Comparison of ENCODE assay signal across 18 cellular contexts in genomic region chr11:130029137-130029536, GRCh38. TPM values are rescaled to one million over a fixed set of nuclear protein-coding genes. Genes with fewer than 3 reads are reported as not detected.
DNase-seq lines count a peak whose midpoint lies in the region; ATAC-seq, FAIRE-seq and TF ChIP-seq lines count a peak whose summit lies in the region.
"Had no signal": no experiment of that assay in that cellular context is flagged by ENCODE, and none has a peak within 500 bp of the region (broad histone marks: within the 10 kb centered on the region; RNA-seq: fewer than 3 reads in every experiment).

No MANE protein-coding gene starts in this region.

- FAIRE-seq in GM12878 (lab: Jason Lieb, UNC): no peak

- TF ChIP-seq EP300 in GM12878 (IDR thresholded peaks at IDR 0.05; ENCODE audit: borderline replicate concordance in 1 of 2, control insufficient read depth in 1 of 2, low read depth in 2 of 2, low read length in 2 of 2): no peak

- peaks cover 0 to 1% of the 10 kb centered on the region in 2 experiments; a peak in 1 of 4 replicates for H3K27me3 ChIP-seq in GM12878 (replicated peaks in 1 of 2; ENCODE audit: control insufficient read depth in 2 of 2, insufficient read depth in 2 of 2, low read length in 1 of 2)
- no peaks in the 10 kb centered on the region for H3K27me3 ChIP-seq in esophagus squamous epithelium
- H3K27me3 ChIP-seq: colonic mucosa, sigmoid colon had no signal

- no peaks in the 10 kb centered on the region for H3K4me1 ChIP-seq in GM12878 (ENCODE audit: control insufficient read depth, insufficient read depth, low read length)
- peaks cover 0 to 4% (median 0%) of the 10 kb centered on the region in 3 donors for H3K4me1 ChIP-seq in esophagus squamous epithelium
- H3K4me1 ChIP-seq: colonic mucosa, sigmoid colon had no signal

- no peaks in the 10 kb centered on the region for H4K20me1 ChIP-seq in GM12878 (ENCODE audit: control insufficient read depth, insufficient read depth)

- no peak overlapping the region for H3K27ac Mint-ChIP-seq in activated T-cell treated with anti-CD3 and anti-CD28 coated beads, Interleukin-2, amount 50 U/mL, for 72 hours
- H3K27ac Mint-ChIP-seq: activated B cell treated with CpG ODN at 0.5 μM for 24 hours; CD4-positive, alpha-beta T cell; T-helper 1 cell treated with Interleukin-12 subunit alpha and Interleukin-12 subunit beta and Interleukin-4 antibody, amounts not matched to agents 30 μg/mL and 1 μg/mL, for 36 hours had no signal

- no peak overlapping the region for H2AFZ ChIP-seq in GM12878 (ENCODE audit: control insufficient read depth, low read depth, low read length)

- H3K36me3 ChIP-seq in GM12878 (ENCODE audit: control insufficient read depth in 2 of 2, insufficient read depth in 2 of 2, low read length in 1 of 2): no peaks in the 10 kb centered on the region
- H3K36me3 ChIP-seq in esophagus squamous epithelium: no peaks in the 10 kb centered on the region
- H3K36me3 ChIP-seq: colonic mucosa, sigmoid colon had no signal

- TF ChIP-seq CTCF in GM12878 (IDR thresholded peaks at IDR 0.05 in 2 of 3, conservative IDR thresholded peaks at IDR 0.05 in 1 of 3; ENCODE audit: control insufficient read depth in 2 of 3, extremely low read depth in 1 of 3, insufficient read depth in 1 of 3, low read depth in 3 of 3, low read length in 3 of 3): no peak
- no peak for TF ChIP-seq CTCF in esophagus squamous epithelium (IDR thresholded peaks at IDR 0.05)

- no peaks in the 10 kb centered on the region for H3K27me3 Mint-ChIP-seq in activated T-cell treated with anti-CD3 and anti-CD28 coated beads, Interleukin-2, amount 50 U/mL, for 72 hours (ENCODE audit: low read depth)
- H3K27me3 Mint-ChIP-seq: CD4-positive, alpha-beta T cell had no signal

- CTCF ChIA-PET in GM12878 (lab: Yijun Ruan, JAX): interaction anchor here (0.6 to 1.2 kb wide), 2 partner anchors 15 to 19 kb away, joined by 4 to 5 read pairs; no protein-coding TSS in a partner anchor

- no peaks in the 10 kb centered on the region for H3K9me3 Mint-ChIP-seq in activated T-cell treated with anti-CD3 and anti-CD28 coated beads, Interleukin-2, amount 50 U/mL, for 72 hours
- H3K9me3 Mint-ChIP-seq: activated B cell treated with CpG ODN at 0.5 μM for 24 hours; CD4-positive, alpha-beta T cell; T-helper 1 cell treated with Interleukin-12 subunit alpha and Interleukin-12 subunit beta and Interleukin-4 antibody, amounts not matched to agents 30 μg/mL and 1 μg/mL, for 36 hours had no signal

- TF ChIP-seq RAD21 in GM12878 (IDR thresholded peaks at IDR 0.05; ENCODE audit: insufficient read depth, low read depth, low read length): no peak

- H3K4me3 ChIP-seq in GM12878 (no peak overlapping the region), esophagus squamous epithelium (no peak overlapping the region)
- H3K4me3 ChIP-seq: colonic mucosa, mucosa of descending colon, sigmoid colon had no signal

- RAD21 ChIA-PET in GM12878 (lab: Charles Lee; ENCODE audit: unreplicated experiment): no interaction called here

- H3K4me1 Mint-ChIP-seq in activated T-cell treated with anti-CD3 and anti-CD28 coated beads, Interleukin-2, amount 50 U/mL, for 72 hours (ENCODE audit: low read depth): no peaks in the 10 kb centered on the region
- H3K4me1 Mint-ChIP-seq: activated B cell treated with CpG ODN at 0.5 μM for 24 hours had no signal

- TF ChIP-seq POLR2A in GM12878 (IDR thresholded peaks at IDR 0.05; ENCODE audit: low read depth, low read length): no peak
- TF ChIP-seq POLR2A in esophagus squamous epithelium (IDR thresholded peaks at IDR 0.05): no peak

- SMC1A ChIA-PET in GM12878 (lab: Charles Lee; ENCODE audit: uncharacterized antibody, unreplicated experiment): no interaction called here

- H3K9ac ChIP-seq in GM12878 (ENCODE audit: control insufficient read depth, insufficient read depth, low read length): no peak overlapping the region

- peak; percentile 17 for DNase-seq in SIG-M5 treated with dmso at 0.1 percent for 504 hours (lab: John Stamatoyannopoulos, UW; ENCODE audit: unreplicated experiment)
- DNase-seq in SIG-M5 (lab: John Stamatoyannopoulos, UW): no peak
- DNase-seq in GM12878 (ENCODE audit: low read depth, low spot score): no peak
- no peak for DNase-seq in esophagus squamous epithelium (lab: John Stamatoyannopoulos, UW)
- DNase-seq in NCI-H187 (lab: John Stamatoyannopoulos, UW): no peak
- no peak for DNase-seq in GM19240 (ENCODE audit: insufficient read length, low spot score)
- DNase-seq in activated T-cell treated with anti-CD3 and anti-CD28 coated beads, Interleukin-2, amount 50 U/mL, for 72 hours: no peak
- DNase-seq: activated B cell treated with CpG ODN at 0.5 μM for 24 hours; activated gamma-delta T cell treated with Interleukin-2 at 50 U/mL for 16 hours; aorta; CD4-positive, alpha-beta T cell; colonic mucosa; head of caudate nucleus; mucosa of descending colon; NCI-H1048; sigmoid colon had no signal

- 14% methylated on average over 3 of the region's 3 CpGs for WGBS in GM12878 (ENCODE audit: insufficient coverage, insufficient replicate concordance, low lambda C conversion rate, missing lambda C conversion rate)
- WGBS in esophagus squamous epithelium, 2 donors: 75 to 76% methylated on average over 3 of the region's 3 CpGs

- POLR2A ChIA-PET in GM12878 (lab: Charles Lee): no interaction called here

- H3K36me3 Mint-ChIP-seq in activated T-cell treated with anti-CD3 and anti-CD28 coated beads, Interleukin-2, amount 50 U/mL, for 72 hours (ENCODE audit: insufficient read depth in 2 of 2): no peaks in the 10 kb centered on the region

- in situ Hi-C loops in GM12878 (cut with MboI): no loop called here

- no peaks in the 10 kb centered on the region for H3K79me2 ChIP-seq in GM12878 (ENCODE audit: control insufficient read depth, insufficient read depth, low read length)

- intact Hi-C loops in GM12878 (cut with micrococcal nuclease; ENCODE audit: unreplicated experiment): no loop called here
- intact Hi-C loops in esophagus squamous epithelium (cut with DNase I): no loop called here

- H3K4me2 ChIP-seq in GM12878 (ENCODE audit: control insufficient read depth, insufficient read depth): no peak overlapping the region

- H3K4me3 Mint-ChIP-seq in activated T-cell treated with anti-CD3 and anti-CD28 coated beads, Interleukin-2, amount 50 U/mL, for 72 hours: no peak overlapping the region
- H3K4me3 Mint-ChIP-seq: activated B cell treated with CpG ODN at 0.5 μM for 24 hours; CD4-positive, alpha-beta T cell; T-helper 1 cell treated with Interleukin-12 subunit alpha and Interleukin-12 subunit beta and Interleukin-4 antibody, amounts not matched to agents 30 μg/mL and 1 μg/mL, for 36 hours had no signal

- BruUV-seq in GM12878 (replicated peaks; lab: Mats Ljungman, UMichigan): no TSS peak

- H3K27ac ChIP-seq in GM12878 (ENCODE audit: control insufficient read depth, insufficient read depth): no peak overlapping the region
- H3K27ac ChIP-seq in esophagus squamous epithelium: no peak overlapping the region
- H3K27ac ChIP-seq: colonic mucosa, sigmoid colon had no signal

- ATAC-seq in HG03196 (IDR thresholded peaks at IDR 0.05; ENCODE audit: unreplicated experiment) (peak; percentile 59), GM12878 (peak; percentile 33)
- no peak for ATAC-seq in activated T-cell treated with anti-CD3 and anti-CD28 coated beads, Interleukin-2, amount 50 U/mL, for 72 hours (replicated peaks in 1 of 2)
- ATAC-seq: mucosa of descending colon had no signal

- H3K9me3 ChIP-seq in GM12878 (replicated peaks; ENCODE audit: control insufficient read depth, insufficient read depth, low read length): no peaks in the 10 kb centered on the region
- H3K9me3 ChIP-seq in esophagus squamous epithelium: no peaks in the 10 kb centered on the region
- H3K9me3 ChIP-seq: colonic mucosa, mucosa of descending colon, sigmoid colon had no signal

RNA-seq across cellular contexts. Expression of gene PRDM10, which starts 26.5 kb away (rescaled TPM):
- 15.0 and 16.2 TPM in 2 replicates for total RNA-seq in GM12878 (2013; cell fraction: nucleolus; rRNA removed)
- 4.1 TPM in 2 replicates for total RNA-seq in GM12878 (2014; rRNA removed)
- total RNA-seq in GM12878 (2014; rRNA removed; fragmentation: Illumina TruSeq; extraction: Trizol): 3.5 TPM in 2 replicates
- 6.0 and 7.5 TPM in 2 replicates for total RNA-seq in GM12878 (2021)
- polyA plus RNA-seq in GM12878 (2011; ENCODE audit: low read depth): 1.1 TPM
- polyA plus RNA-seq in GM12878 (2011; rRNA removed): 5.3 and 6.2 TPM in 2 replicates
- polyA plus RNA-seq in GM12878 (2011; cell fraction: cytosol; rRNA removed): 6.3 and 11.0 TPM in 2 replicates
- polyA plus RNA-seq in GM12878 (2011; cell fraction: nucleus; rRNA removed): 15.6 and 17.5 TPM in 2 replicates
- polyA plus RNA-seq in GM12878 (2012): 1.9 and 2.9 TPM in 2 replicates
- 4.3 and 4.4 TPM in 2 replicates for polyA plus RNA-seq in GM12878 (2014; fragmentation: Illumina TruSeq; extraction: Trizol)
- polyA plus RNA-seq in GM12878 (2014; fragmentation: Nextera tagmentation; extraction: Ambion mirVana): 1 to 10 TPM in 1 of 2 experiments, under 1 TPM in 1; 0.93 to 1.3 TPM
- 3.4 and 5.0 TPM in 2 replicates for polyA plus RNA-seq in GM12878 (2014; rRNA removed)
- polyA plus RNA-seq in GM12878 (2016; fragmentation: Nextera tagmentation; extraction: Ambion mirVana): 1 to 10 TPM; 4.0 to 5.7 TPM
- 23.0 and 29.8 TPM in 2 replicates for polyA minus RNA-seq in GM12878 (2011; rRNA and poly(A)+ RNA removed)
- polyA minus RNA-seq in GM12878 (2011; cell fraction: cytosol; rRNA and poly(A)+ RNA removed): 5.6 and 8.3 TPM in 2 replicates
- polyA minus RNA-seq in GM12878 (2011; cell fraction: nucleus; rRNA and poly(A)+ RNA removed): 4.4 and 10.0 TPM in 2 replicates
- 10 to 100 TPM in 1 of 4 donors, 1 to 10 TPM in 3; 7.3 to 11.2 (median 7.7) TPM for total RNA-seq in esophagus squamous epithelium
- total RNA-seq in activated T-cell treated with anti-CD3 and anti-CD28 coated beads, Interleukin-2, amount 50 U/mL, for 72 hours: 1 to 10 TPM; 5.4 to 5.5 TPM

RNA-seq across cellular contexts. Expression of gene APLP2, which starts 40.6 kb away (rescaled TPM):
- total RNA-seq in GM12878 (2013; cell fraction: nucleolus; rRNA removed): 21.8 and 22.1 TPM in 2 replicates
- 17.7 and 18.2 TPM in 2 replicates for total RNA-seq in GM12878 (2014; rRNA removed)
- total RNA-seq in GM12878 (2014; rRNA removed; fragmentation: Illumina TruSeq; extraction: Trizol): 15.9 and 17.1 TPM in 2 replicates
- 23.7 and 28.1 TPM in 2 replicates for total RNA-seq in GM12878 (2021)
- polyA plus RNA-seq in GM12878 (2011; ENCODE audit: low read depth): 14.5 TPM
- polyA plus RNA-seq in GM12878 (2011; rRNA removed): 33.7 and 38.8 TPM in 2 replicates
- polyA plus RNA-seq in GM12878 (2011; cell fraction: cytosol; rRNA removed): 19.2 and 22.2 TPM in 2 replicates
- 20.6 and 26.6 TPM in 2 replicates for polyA plus RNA-seq in GM12878 (2011; cell fraction: nucleus; rRNA removed)
- polyA plus RNA-seq in GM12878 (2012): 18.2 and 20.6 TPM in 2 replicates
- polyA plus RNA-seq in GM12878 (2014; fragmentation: Illumina TruSeq; extraction: Trizol): 22.4 and 24.2 TPM in 2 replicates
- 1 to 10 TPM; 2.3 to 4.6 TPM for polyA plus RNA-seq in GM12878 (2014; fragmentation: Nextera tagmentation; extraction: Ambion mirVana)
- polyA plus RNA-seq in GM12878 (2014; rRNA removed): 18.3 and 18.5 TPM in 2 replicates
- 10 to 100 TPM; 28.2 to 29.3 TPM for polyA plus RNA-seq in GM12878 (2016; fragmentation: Nextera tagmentation; extraction: Ambion mirVana)
- 18.9 and 41.3 TPM in 2 replicates for polyA minus RNA-seq in GM12878 (2011; rRNA and poly(A)+ RNA removed)
- 6.7 and 7.9 TPM in 2 replicates for polyA minus RNA-seq in GM12878 (2011; cell fraction: cytosol; rRNA and poly(A)+ RNA removed)
- polyA minus RNA-seq in GM12878 (2011; cell fraction: nucleus; rRNA and poly(A)+ RNA removed): 5.7 and 8.2 TPM in 2 replicates
- total RNA-seq in esophagus squamous epithelium: 100 to 1,000 TPM; 134 to 221 (median 177) TPM
- 10 to 100 TPM; 37.8 to 44.2 TPM for total RNA-seq in activated T-cell treated with anti-CD3 and anti-CD28 coated beads, Interleukin-2, amount 50 U/mL, for 72 hours

Comparison
In these comparisons a context has a peak if more than half of its experiments do, and no peak if none do; other contexts are left out.
1. ATAC-seq: peak in HG03196 (single experiment) and GM12878 (single experiment); none in activated T-cell treated with anti-CD3 and anti-CD28 coated beads, Interleukin-2, amount 50 U/mL, for 72 hours (0 of 2).